ENCODE assay signal across 7 cellular contexts in genomic region chr20:48211847-48212246, GRCh38.
"Had no signal": no experiment of that assay in that cellular context is flagged by ENCODE, and none has a peak within 500 bp of the region (broad histone marks: within the 10 kb centered on the region; RNA-seq: fewer than 3 reads in every experiment).

No MANE protein-coding gene starts in this region.

- H3K4me3 ChIP-seq: GM23248, HAP-1 had no signal

- H3K36me3 ChIP-seq: HAP-1 had no signal

- H3K27ac Mint-ChIP-seq: IgD-negative memory B cell had no signal

- H3K4me1 ChIP-seq: HAP-1 had no signal

- H3K4me1 Mint-ChIP-seq: IgD-negative memory B cell had no signal

- H3K9me3 ChIP-seq: HAP-1 had no signal

- H2AFZ ChIP-seq: GM23248 had no signal

- DNase-seq: GM23248, GOT3, H7, KBM-7 had no signal

- ATAC-seq: HCT116 had no signal

- H3K4me3 Mint-ChIP-seq: IgD-negative memory B cell had no signal

- H3K9ac ChIP-seq: GM23248 had no signal

- H3K36me3 Mint-ChIP-seq: IgD-negative memory B cell had no signal

- H3K27ac ChIP-seq: GM23248 had no signal
